In genomic region chr2:100236166-100236565, GRCh38 we compare ENCODE assay signal across 22 cellular contexts.
DNase-seq lines count a peak whose midpoint lies in the region; ATAC-seq and TF ChIP-seq lines count a peak whose summit lies in the region.
"Had no signal": no experiment of that assay in that cellular context is flagged by ENCODE, and none has a peak within 500 bp of the region (broad histone marks: within the 10 kb centered on the region; RNA-seq: fewer than 3 reads in every experiment).

No MANE protein-coding gene starts in this region.

- H3K4me3 Mint-ChIP-seq in activated naive CD8-positive, alpha-beta T cell treated with anti-CD3 and anti-CD28 coated beads for 36 hours = no peak overlapping the region
- H3K4me3 Mint-ChIP-seq: H9 had no signal

- H3K9me2 ChIP-seq in Karpas-422 (replicated peaks; ENCODE audit: insufficient read depth, low read length) = no peaks in the 10 kb centered on the region

- no peak overlapping the region for H2AFZ ChIP-seq in Karpas-422 (ENCODE audit: low read length)
- H2AFZ ChIP-seq: PC-9 had no signal

- H3K4me2 ChIP-seq in BLaER1 treated with 17β-estradiol and CSF1 and Interleukin-3, amounts not matched to agents 10 nM and 100 nM = peak overlapping the region in 10 of 11 experiments; percentile 52 to 92 (median 80); a peak in 19 of 22 replicates
- peak overlapping the region; percentile 71 for H3K4me2 ChIP-seq in Karpas-422 (ENCODE audit: low read depth, low read length, poor library complexity, severe bottlenecking)
- H3K4me2 ChIP-seq: A549, PC-9 had no signal

- no peaks in the 10 kb centered on the region for H3K36me3 ChIP-seq in BLaER1 treated with 17β-estradiol and CSF1 and Interleukin-3, amounts not matched to agents 10 nM and 100 nM
- no peaks in the 10 kb centered on the region for H3K36me3 ChIP-seq in Karpas-422 (ENCODE audit: insufficient read depth, low read length)
- no peaks in the 10 kb centered on the region for H3K36me3 ChIP-seq in spleen

- TF ChIP-seq POLR2A in spleen (IDR thresholded peaks at IDR 0.05) = no peak

- no peak for TF ChIP-seq CTCF in coronary artery (IDR thresholded peaks at IDR 0.05)
- TF ChIP-seq CTCF in spleen (IDR thresholded peaks at IDR 0.05 in 8 of 11, conservative IDR thresholded peaks at IDR 0.05 in 3 of 11) = no peak

- no peaks in the 10 kb centered on the region for H3K9me3 ChIP-seq in BLaER1 treated with 17β-estradiol and CSF1 and Interleukin-3, amounts not matched to agents 10 nM and 100 nM (replicated peaks in 1 of 11)
- H3K9me3 ChIP-seq in Karpas-422 (ENCODE audit: low read length) = no peaks in the 10 kb centered on the region
- no peaks in the 10 kb centered on the region for H3K9me3 ChIP-seq in spleen
- H3K9me3 ChIP-seq: A549 had no signal

- WGBS in spleen, 5 donors = 76 to 93% (median 88%) methylated on average over 6 of the region's 6 CpGs

- H3K4me1 ChIP-seq in BLaER1 treated with 17β-estradiol and CSF1 and Interleukin-3, amounts not matched to agents 10 nM and 100 nM = peaks cover 14 to 40% (median 28%) of the 10 kb centered on the region in 10 experiments
- H3K4me1 ChIP-seq in Karpas-422 (ENCODE audit: low read length) = peaks cover 71% of the 10 kb centered on the region
- H3K4me1 ChIP-seq in spleen = peaks cover 6 to 31% (median 18%) of the 10 kb centered on the region in 6 donors
- H3K4me1 ChIP-seq: A549 had no signal

- peaks cover 2% of the 10 kb centered on the region for H3K9me3 Mint-ChIP-seq in activated naive CD8-positive, alpha-beta T cell treated with anti-CD3 and anti-CD28 coated beads for 36 hours
- H3K9me3 Mint-ChIP-seq: H9, IgD-negative memory B cell had no signal

- no peak for ATAC-seq in GM21390 (IDR thresholded peaks at IDR 0.05; ENCODE audit: unreplicated experiment)
- ATAC-seq: A549, SK-N-SH treated with all-trans-retinoic acid at 6 μM for 48 hours had no signal

- no peak overlapping the region for H3K27ac Mint-ChIP-seq in activated naive CD8-positive, alpha-beta T cell treated with anti-CD3 and anti-CD28 coated beads for 36 hours

- no peaks in the 10 kb centered on the region for H3K79me2 ChIP-seq in Karpas-422 (ENCODE audit: low read length)

- no peaks in the 10 kb centered on the region for H3K27me3 Mint-ChIP-seq in activated naive CD8-positive, alpha-beta T cell treated with anti-CD3 and anti-CD28 coated beads for 36 hours

- H3K27ac ChIP-seq in BLaER1 treated with 17β-estradiol and CSF1 and Interleukin-3, amounts not matched to agents 10 nM and 100 nM = peak overlapping the region in 6 of 11 experiments; percentile 42 to 73 (median 66); a peak in 9 of 22 replicates
- H3K27ac ChIP-seq in Karpas-422 (ENCODE audit: low read length) (peak overlapping the region; percentile 97), coronary artery (no peak overlapping the region), spleen (peak overlapping the region in 3 of 8 donors; percentile 42 to 75 (median 70))
- H3K27ac ChIP-seq: A549, C4-2B, PC-9, RWPE1 had no signal

- H3K36me3 Mint-ChIP-seq in activated naive CD8-positive, alpha-beta T cell treated with anti-CD3 and anti-CD28 coated beads for 36 hours = no peaks in the 10 kb centered on the region
- H3K36me3 Mint-ChIP-seq: IgD-negative memory B cell had no signal

- DNase-seq in Karpas-422 = peak; percentile 65
- DNase-seq in coronary artery (ENCODE audit: low spot score) = peak; percentile 31
- DNase-seq in spleen = peak; percentile 42
- DNase-seq in activated naive CD8-positive, alpha-beta T cell treated with anti-CD3 and anti-CD28 coated beads for 36 hours = no peak
- no peak for DNase-seq in EL
- DNase-seq: DMS79 treated with DMSO at 0.1 percent for 48 hours, NCI-H1417, NCI-H187, NCI-H2107, NCI-H2227 treated with DMSO at 0.1 percent for 48 hours, NCI-H524, NCI-H82, PC-9, SIG-M5 had no signal

- no peak overlapping the region; a peak in 1 of 20 replicates for H3K4me3 ChIP-seq in BLaER1 treated with 17β-estradiol and CSF1 and Interleukin-3, amounts not matched to agents 10 nM and 100 nM
- H3K4me3 ChIP-seq in Karpas-422 (ENCODE audit: low read length) = peak overlapping the region; percentile 36; the same call in 1 of the 2 replicates
- H3K4me3 ChIP-seq in coronary artery = no peak overlapping the region
- no peak overlapping the region for H3K4me3 ChIP-seq in spleen
- H3K4me3 ChIP-seq: A549, PC-9 had no signal

- no peaks in the 10 kb centered on the region for H4K20me1 ChIP-seq in BLaER1 treated with 17β-estradiol and CSF1 and Interleukin-3, amounts not matched to agents 10 nM and 100 nM
- H4K20me1 ChIP-seq in Karpas-422 (ENCODE audit: insufficient read depth, low read depth, low read length) = no peaks in the 10 kb centered on the region

- peaks cover 16% of the 10 kb centered on the region for H3K4me1 Mint-ChIP-seq in activated naive CD8-positive, alpha-beta T cell treated with anti-CD3 and anti-CD28 coated beads for 36 hours

- intact Hi-C loops in spleen (cut with DNase I; ENCODE audit: low total_unique reads) = no loop called here

- peak overlapping the region in 4 of 11 experiments; percentile 42 to 66 (median 47); a peak in 5 of 22 replicates for H3K9ac ChIP-seq in BLaER1 treated with 17β-estradiol and CSF1 and Interleukin-3, amounts not matched to agents 10 nM and 100 nM
- peak overlapping the region; percentile 68 for H3K9ac ChIP-seq in Karpas-422 (ENCODE audit: low read length)

- 0 out of 22 replicates have a peak, but pooled peaks cover 0 to 5% (median 0%) of the 10 kb centered on the region in 11 experiments for H3K27me3 ChIP-seq in BLaER1 treated with 17β-estradiol and CSF1 and Interleukin-3, amounts not matched to agents 10 nM and 100 nM
- no peaks in the 10 kb centered on the region for H3K27me3 ChIP-seq in Karpas-422 (ENCODE audit: low read length)
- no peaks in the 10 kb centered on the region for H3K27me3 ChIP-seq in spleen (replicated peaks in 1 of 7)

Comparison
In these comparisons a context has a peak if more than half of its experiments do, and no peak if none do; other contexts are left out.
1. H3K27ac ChIP-seq: peak in BLaER1 treated with 17β-estradiol and CSF1 and Interleukin-3, amounts not matched to agents 10 nM and 100 nM (6 of 11) and Karpas-422 (single experiment); none in coronary artery (0 of 2).
2. DNase-seq: peak in Karpas-422 (single experiment), coronary artery (single experiment) and spleen (single experiment); none in activated naive CD8-positive, alpha-beta T cell treated with anti-CD3 and anti-CD28 coated beads for 36 hours (single experiment) and EL (single experiment).